1 cellular context compared by ENCODE assay signal in the genomic region with DNA sequence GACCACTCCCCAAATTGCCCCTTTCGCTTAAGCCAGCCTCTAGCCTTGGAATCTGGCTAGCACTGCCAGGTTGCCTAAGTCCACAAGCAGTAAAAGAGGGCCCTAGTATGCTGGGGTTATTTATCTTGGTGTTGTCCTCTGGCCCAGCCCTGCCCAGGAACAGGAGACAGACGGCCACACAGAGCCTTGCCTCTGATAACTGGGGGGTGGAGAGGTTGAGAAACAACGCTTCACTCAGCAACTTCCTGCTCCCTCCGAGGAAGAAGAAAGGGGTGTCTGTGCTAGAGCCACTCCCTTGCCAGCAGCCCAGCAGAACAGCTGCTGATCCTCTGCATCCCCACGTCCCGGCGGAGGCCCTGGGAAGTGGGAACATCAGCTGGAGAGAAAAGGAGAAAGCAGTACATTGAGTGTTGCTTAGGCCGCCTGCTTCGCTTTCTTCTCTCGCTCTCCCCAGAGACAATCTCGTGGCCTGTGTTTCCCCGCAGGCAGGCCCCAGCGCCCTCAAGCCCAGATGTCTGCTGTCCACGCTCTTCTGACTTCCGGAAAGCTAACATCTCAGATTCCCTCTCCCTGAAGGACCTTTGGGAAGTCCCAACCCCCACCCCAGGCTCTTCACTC.
TF ChIP-seq lines count a peak whose summit lies in the region.

No MANE protein-coding gene starts in this region.

TF ChIP-seq in K562, 482 proteins besides CTCF, POLR2A, EP300 and RAD21 (continued from another document and continues in another):
- TF ChIP-seq CHD4 (IDR thresholded peaks at IDR 0.05; ENCODE audit: insufficient read depth, insufficient replicate concordance, low read depth, low read length, poor library complexity, severe bottlenecking) = no peak
- no peak for TF ChIP-seq AFF4 (CRISPR knock-in tag; IDR thresholded peaks at IDR 0.05)
- peak; percentile 69; the same call in 1 of the 2 replicates for TF ChIP-seq CXXC5 (CRISPR knock-in tag; IDR thresholded peaks at IDR 0.05)
- TF ChIP-seq, protein P1, sequence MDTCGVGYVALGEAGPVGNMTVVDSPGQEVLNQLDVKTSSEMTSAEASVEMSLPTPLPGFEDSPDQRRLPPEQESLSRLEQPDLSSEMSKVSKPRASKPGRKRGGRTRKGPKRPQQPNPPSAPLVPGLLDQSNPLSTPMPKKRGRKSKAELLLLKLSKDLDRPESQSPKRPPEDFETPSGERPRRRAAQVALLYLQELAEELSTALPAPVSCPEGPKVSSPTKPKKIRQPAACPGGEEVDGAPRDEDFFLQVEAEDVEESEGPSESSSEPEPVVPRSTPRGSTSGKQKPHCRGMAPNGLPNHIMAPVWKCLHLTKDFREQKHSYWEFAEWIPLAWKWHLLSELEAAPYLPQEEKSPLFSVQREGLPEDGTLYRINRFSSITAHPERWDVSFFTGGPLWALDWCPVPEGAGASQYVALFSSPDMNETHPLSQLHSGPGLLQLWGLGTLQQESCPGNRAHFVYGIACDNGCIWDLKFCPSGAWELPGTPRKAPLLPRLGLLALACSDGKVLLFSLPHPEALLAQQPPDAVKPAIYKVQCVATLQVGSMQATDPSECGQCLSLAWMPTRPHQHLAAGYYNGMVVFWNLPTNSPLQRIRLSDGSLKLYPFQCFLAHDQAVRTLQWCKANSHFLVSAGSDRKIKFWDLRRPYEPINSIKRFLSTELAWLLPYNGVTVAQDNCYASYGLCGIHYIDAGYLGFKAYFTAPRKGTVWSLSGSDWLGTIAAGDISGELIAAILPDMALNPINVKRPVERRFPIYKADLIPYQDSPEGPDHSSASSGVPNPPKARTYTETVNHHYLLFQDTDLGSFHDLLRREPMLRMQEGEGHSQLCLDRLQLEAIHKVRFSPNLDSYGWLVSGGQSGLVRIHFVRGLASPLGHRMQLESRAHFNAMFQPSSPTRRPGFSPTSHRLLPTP (IDR thresholded peaks at IDR 0.05; ENCODE audit: borderline replicate concordance, extremely low read depth, insufficient read length) = no peak
- TF ChIP-seq SREBF1 (IDR thresholded peaks at IDR 0.05; ENCODE audit: borderline replicate concordance, low read depth, low read length) = no peak
- no peak for TF ChIP-seq HMGXB4 (CRISPR knock-in tag; IDR thresholded peaks at IDR 0.05)
- TF ChIP-seq, protein P2, sequence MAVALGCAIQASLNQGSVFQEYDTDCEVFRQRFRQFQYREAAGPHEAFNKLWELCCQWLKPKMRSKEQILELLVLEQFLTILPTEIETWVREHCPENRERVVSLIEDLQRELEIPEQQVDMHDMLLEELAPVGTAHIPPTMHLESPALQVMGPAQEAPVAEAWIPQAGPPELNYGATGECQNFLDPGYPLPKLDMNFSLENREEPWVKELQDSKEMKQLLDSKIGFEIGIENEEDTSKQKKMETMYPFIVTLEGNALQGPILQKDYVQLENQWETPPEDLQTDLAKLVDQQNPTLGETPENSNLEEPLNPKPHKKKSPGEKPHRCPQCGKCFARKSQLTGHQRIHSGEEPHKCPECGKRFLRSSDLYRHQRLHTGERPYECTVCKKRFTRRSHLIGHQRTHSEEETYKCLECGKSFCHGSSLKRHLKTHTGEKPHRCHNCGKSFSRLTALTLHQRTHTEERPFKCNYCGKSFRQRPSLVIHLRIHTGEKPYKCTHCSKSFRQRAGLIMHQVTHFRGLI (CRISPR knock-in tag; IDR thresholded peaks at IDR 0.05) = no peak
- TF ChIP-seq, protein P3, sequence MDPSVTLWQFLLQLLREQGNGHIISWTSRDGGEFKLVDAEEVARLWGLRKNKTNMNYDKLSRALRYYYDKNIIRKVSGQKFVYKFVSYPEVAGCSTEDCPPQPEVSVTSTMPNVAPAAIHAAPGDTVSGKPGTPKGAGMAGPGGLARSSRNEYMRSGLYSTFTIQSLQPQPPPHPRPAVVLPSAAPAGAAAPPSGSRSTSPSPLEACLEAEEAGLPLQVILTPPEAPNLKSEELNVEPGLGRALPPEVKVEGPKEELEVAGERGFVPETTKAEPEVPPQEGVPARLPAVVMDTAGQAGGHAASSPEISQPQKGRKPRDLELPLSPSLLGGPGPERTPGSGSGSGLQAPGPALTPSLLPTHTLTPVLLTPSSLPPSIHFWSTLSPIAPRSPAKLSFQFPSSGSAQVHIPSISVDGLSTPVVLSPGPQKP (CRISPR knock-in tag; IDR thresholded peaks at IDR 0.05) = no peak
- TF ChIP-seq ARID3B (CRISPR knock-in tag; IDR thresholded peaks at IDR 0.05; ENCODE audit: borderline replicate concordance) = no peak
- TF ChIP-seq ZBTB12 (CRISPR knock-in tag; IDR thresholded peaks at IDR 0.05) = no peak
- no peak for TF ChIP-seq NFXL1 (CRISPR knock-in tag; IDR thresholded peaks at IDR 0.05)
- TF ChIP-seq MAFG (tag; conservative IDR thresholded peaks at IDR 0.05) = no peak
- TF ChIP-seq HLTF (IDR thresholded peaks at IDR 0.05) = peak; percentile 55; the same call in 1 of the 2 replicates
- peak; percentile 42; the same call in 1 of the 2 replicates for TF ChIP-seq PYGO2 (tag; IDR thresholded peaks at IDR 0.05)
- no peak for TF ChIP-seq NR2C1 (IDR thresholded peaks at IDR 0.05)
- TF ChIP-seq NR2C1 (tag; IDR thresholded peaks at IDR 0.05) = peak; percentile 40; the same call in 1 of the 2 replicates
- no peak for TF ChIP-seq ZNF217 (CRISPR knock-in tag; IDR thresholded peaks at IDR 0.05)
- peak; percentile 23 for TF ChIP-seq SAP30 (IDR thresholded peaks at IDR 0.05; ENCODE audit: borderline replicate concordance, insufficient read depth, low read depth, low read length, poor library complexity, severe bottlenecking)
- no peak for TF ChIP-seq RFX7 (CRISPR knock-in tag; IDR thresholded peaks at IDR 0.05)
- peak in 1 of 2 experiments; percentile 40; a peak in 3 of 4 replicates for TF ChIP-seq NRF1 (conservative IDR thresholded peaks at IDR 0.05 in 1 of 2, IDR thresholded peaks at IDR 0.05 in 1 of 2)
- TF ChIP-seq CTBP1 (IDR thresholded peaks at IDR 0.05; ENCODE audit: borderline replicate concordance) = peak; percentile 69
- TF ChIP-seq KHSRP (IDR thresholded peaks at IDR 0.05) = no peak
- no peak for TF ChIP-seq TCFL5 (CRISPR knock-in tag; conservative IDR thresholded peaks at IDR 0.05)
- TF ChIP-seq U2AF1 (optimal IDR thresholded peaks at IDR 0.05; ENCODE audit: low read depth, low read length) = no peak
- no peak for TF ChIP-seq MTA2 (IDR thresholded peaks at IDR 0.05; ENCODE audit: low read depth)
- peak; percentile 61 to 78 for TF ChIP-seq FOXK2 (conservative IDR thresholded peaks at IDR 0.05 in 1 of 2, IDR thresholded peaks at IDR 0.05 in 1 of 2; ENCODE audit: low read depth in 2 of 2)
- peak; percentile 42 to 62; a peak in 3 of 4 replicates for TF ChIP-seq MAZ (CRISPR knock-in tag; conservative IDR thresholded peaks at IDR 0.05 in 1 of 2, IDR thresholded peaks at IDR 0.05 in 1 of 2)
- no peak for TF ChIP-seq KLF10 (CRISPR knock-in tag; IDR thresholded peaks at IDR 0.05)
- 0 out of 2 replicates have a peak, but pooled peaks have one; percentile 68 for TF ChIP-seq MTF1 (CRISPR knock-in tag; IDR thresholded peaks at IDR 0.05; ENCODE audit: borderline replicate concordance)
- no peak for TF ChIP-seq NUFIP1 (IDR thresholded peaks at IDR 0.05; ENCODE audit: partially characterized antibody)
- TF ChIP-seq, protein P4, sequence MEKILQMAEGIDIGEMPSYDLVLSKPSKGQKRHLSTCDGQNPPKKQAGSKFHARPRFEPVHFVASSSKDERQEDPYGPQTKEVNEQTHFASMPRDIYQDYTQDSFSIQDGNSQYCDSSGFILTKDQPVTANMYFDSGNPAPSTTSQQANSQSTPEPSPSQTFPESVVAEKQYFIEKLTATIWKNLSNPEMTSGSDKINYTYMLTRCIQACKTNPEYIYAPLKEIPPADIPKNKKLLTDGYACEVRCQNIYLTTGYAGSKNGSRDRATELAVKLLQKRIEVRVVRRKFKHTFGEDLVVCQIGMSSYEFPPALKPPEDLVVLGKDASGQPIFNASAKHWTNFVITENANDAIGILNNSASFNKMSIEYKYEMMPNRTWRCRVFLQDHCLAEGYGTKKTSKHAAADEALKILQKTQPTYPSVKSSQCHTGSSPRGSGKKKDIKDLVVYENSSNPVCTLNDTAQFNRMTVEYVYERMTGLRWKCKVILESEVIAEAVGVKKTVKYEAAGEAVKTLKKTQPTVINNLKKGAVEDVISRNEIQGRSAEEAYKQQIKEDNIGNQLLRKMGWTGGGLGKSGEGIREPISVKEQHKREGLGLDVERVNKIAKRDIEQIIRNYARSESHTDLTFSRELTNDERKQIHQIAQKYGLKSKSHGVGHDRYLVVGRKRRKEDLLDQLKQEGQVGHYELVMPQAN (IDR thresholded peaks at IDR 0.05; ENCODE audit: borderline replicate concordance) = peak; percentile 32; the same call in 1 of the 2 replicates
- no peak for TF ChIP-seq SP1 (CRISPR knock-in tag; IDR thresholded peaks at IDR 0.05)
- no peak for TF ChIP-seq RAD51 (IDR thresholded peaks at IDR 0.05; ENCODE audit: borderline replicate concordance, low read depth)
- TF ChIP-seq YY1 (IDR thresholded peaks at IDR 0.05; ENCODE audit: borderline replicate concordance in 1 of 3, control insufficient read depth in 1 of 3, extremely low read depth in 1 of 3, insufficient read depth in 3 of 3, insufficient read length in 1 of 3, insufficient replicate concordance in 2 of 3, low read depth in 1 of 3, low read length in 2 of 3) = no peak
- peak; percentile 73; the same call in 1 of the 2 replicates for TF ChIP-seq HDAC2 (IDR thresholded peaks at IDR 0.05)
- TF ChIP-seq ERF (CRISPR knock-in tag; IDR thresholded peaks at IDR 0.05) = 0 out of 2 replicates have a peak, but pooled peaks have one; percentile 47
- TF ChIP-seq ARNT (IDR thresholded peaks at IDR 0.05) = 0 out of 4 replicates have a peak, but pooled peaks of 1 of the 2 experiments have one; percentile 13
- TF ChIP-seq NR2C2 (CRISPR knock-in tag; IDR thresholded peaks at IDR 0.05) = no peak
- TF ChIP-seq NR2C2 (tag; IDR thresholded peaks at IDR 0.05) = no peak
- TF ChIP-seq GMEB1 (CRISPR knock-in tag; IDR thresholded peaks at IDR 0.05) = no peak
- no peak for TF ChIP-seq KDM1A (IDR thresholded peaks at IDR 0.05)
